In genomic region chr20:25726357-25726756, GRCh38 we compare ENCODE assay signal across 18 cellular contexts. TPM values are rescaled to one million over a fixed set of nuclear protein-coding genes. Genes with fewer than 3 reads are reported as not detected.
A peak's percentile ranks its signal among the peaks of the same experiment; 100 is the strongest.
DNase-seq lines count a peak whose midpoint lies in the region; ATAC-seq, FAIRE-seq and TF ChIP-seq lines count a peak whose summit lies in the region.
"Had no signal": no experiment of that assay in that cellular context is flagged by ENCODE, and none has a peak within 500 bp of the region (broad histone marks: within the 10 kb centered on the region; RNA-seq: fewer than 3 reads in every experiment).

No MANE protein-coding gene starts in this region.

- FAIRE-seq in kidney (lab: Jason Lieb, UNC) = peak; percentile 30
- FAIRE-seq: G401.6, GM12891, H54 had no signal

- H3K36me3 ChIP-seq in CD8-positive, alpha-beta T cell (ENCODE audit: insufficient read depth, low read length) = no peaks in the 10 kb centered on the region
- H3K36me3 ChIP-seq in Loucy (ENCODE audit: insufficient read depth, low read length) (no peaks in the 10 kb centered on the region), kidney (ENCODE audit: control insufficient read depth in 1 of 2, insufficient read depth in 2 of 2, low read length in 2 of 2) (no peaks in the 10 kb centered on the region)

- H3K27me3 Mint-ChIP-seq in activated naive CD4-positive, alpha-beta T cell treated with anti-CD3 and anti-CD28 coated beads, Interleukin-2, amount 50 U/mL, for 24 hours = no peaks in the 10 kb centered on the region
- H3K27me3 Mint-ChIP-seq in CD8-positive, alpha-beta T cell (ENCODE audit: low read depth) = no peaks in the 10 kb centered on the region
- H3K27me3 Mint-ChIP-seq: B cell; CD4-positive, alpha-beta T cell; IgD-negative memory B cell had no signal

- H2AFZ ChIP-seq in Loucy (ENCODE audit: low read length) = no peak overlapping the region
- H2AFZ ChIP-seq: GM23248 had no signal

- DNase-seq in activated naive CD4-positive, alpha-beta T cell treated with anti-CD3 and anti-CD28 coated beads, Interleukin-2, amount 50 U/mL, for 16 hours = no peak
- no peak for DNase-seq in CD8-positive, alpha-beta T cell
- DNase-seq in kidney = no peak
- DNase-seq in anterior cingulate cortex (lab: John Stamatoyannopoulos, UW) = no peak
- DNase-seq: C1 segment of cervical spinal cord; CD4-positive, alpha-beta T cell; DMS79; EL; GM23248 had no signal

- POLR2A ChIA-PET in CD8-positive, alpha-beta T cell (lab: Charles Lee) = no interaction called here

- no peak overlapping the region for H3K4me3 ChIP-seq in CD8-positive, alpha-beta T cell (ENCODE audit: low read depth, low read length)
- no peak overlapping the region for H3K4me3 ChIP-seq in Loucy (ENCODE audit: low read length, poor library complexity, severe bottlenecking)
- H3K4me3 ChIP-seq in kidney (ENCODE audit: low read length in 2 of 2) = no peak overlapping the region
- H3K4me3 ChIP-seq: GM23248 had no signal

- intact Hi-C loops in CD8-positive, alpha-beta T cell (cut with DNase I, micrococcal nuclease) = no loop called here
- intact Hi-C loops in kidney (cut with DNase I) = no loop called here

- H3K4me1 Mint-ChIP-seq in activated naive CD4-positive, alpha-beta T cell treated with anti-CD3 and anti-CD28 coated beads, Interleukin-2, amount 50 U/mL, for 24 hours = peaks cover 14% of the 10 kb centered on the region
- peaks cover 10% of the 10 kb centered on the region for H3K4me1 Mint-ChIP-seq in CD8-positive, alpha-beta T cell (ENCODE audit: low read depth)
- H3K4me1 Mint-ChIP-seq: B cell had no signal

- H3K9me2 ChIP-seq in Loucy (replicated peaks; ENCODE audit: low read depth, low read length) = no peaks in the 10 kb centered on the region

- peaks cover 41% of the 10 kb centered on the region for H3K36me3 Mint-ChIP-seq in activated naive CD4-positive, alpha-beta T cell treated with anti-CD3 and anti-CD28 coated beads, Interleukin-2, amount 50 U/mL, for 24 hours
- H3K36me3 Mint-ChIP-seq in CD8-positive, alpha-beta T cell = peaks cover 34% of the 10 kb centered on the region

- peaks cover 5% of the 10 kb centered on the region for H3K9me3 ChIP-seq in CD8-positive, alpha-beta T cell (ENCODE audit: low read length)
- H3K9me3 ChIP-seq in Loucy (ENCODE audit: insufficient read depth, low read depth, low read length) = peaks cover 12% of the 10 kb centered on the region; the same call in 1 of the 2 replicates
- H3K9me3 ChIP-seq in kidney (ENCODE audit: control insufficient read depth in 1 of 2, low read length in 2 of 2) = peaks cover 0 to 7% of the 10 kb centered on the region in 2 donors

- peaks cover 4% of the 10 kb centered on the region for H3K4me1 ChIP-seq in CD8-positive, alpha-beta T cell (ENCODE audit: insufficient read depth, low read length)
- no peaks in the 10 kb centered on the region for H3K4me1 ChIP-seq in Loucy (ENCODE audit: insufficient read depth, low read length, poor library complexity, severe bottlenecking)
- no peaks in the 10 kb centered on the region for H3K4me1 ChIP-seq in kidney (ENCODE audit: control insufficient read depth in 1 of 2, insufficient read depth in 1 of 2, low read depth in 1 of 2, low read length in 2 of 2)

- CTCF ChIA-PET in CD8-positive, alpha-beta T cell (lab: Charles Lee) = no interaction called here

- H3F3A ChIP-seq in Loucy (ENCODE audit: low read depth) = no peaks in the 10 kb centered on the region

- no peaks in the 10 kb centered on the region for H3K79me2 ChIP-seq in Loucy (ENCODE audit: insufficient read depth, low read length)

- no peaks in the 10 kb centered on the region for H4K20me1 ChIP-seq in Loucy (ENCODE audit: insufficient read depth, low read length, poor library complexity, severe bottlenecking)

- H3K4me3 Mint-ChIP-seq in activated naive CD4-positive, alpha-beta T cell treated with anti-CD3 and anti-CD28 coated beads, Interleukin-2, amount 50 U/mL, for 24 hours = peak overlapping the region; percentile 15
- H3K4me3 Mint-ChIP-seq in CD8-positive, alpha-beta T cell = no peak overlapping the region
- H3K4me3 Mint-ChIP-seq: B cell; CD4-positive, alpha-beta T cell had no signal

- no peak for ATAC-seq in CD8-positive, alpha-beta T cell
- ATAC-seq in HG03439 (IDR thresholded peaks at IDR 0.05; ENCODE audit: unreplicated experiment) = no peak
- ATAC-seq: HCT116 had no signal

- peak overlapping the region; percentile 32 for H3K4me2 ChIP-seq in Loucy (ENCODE audit: low read depth, low read length, poor library complexity, severe bottlenecking)

- no peaks in the 10 kb centered on the region for H3K27me3 ChIP-seq in CD8-positive, alpha-beta T cell (ENCODE audit: insufficient read depth, low read length)
- H3K27me3 ChIP-seq in Loucy (ENCODE audit: insufficient read depth, low read length, poor library complexity, severe bottlenecking) = no peaks in the 10 kb centered on the region

- H3K27ac Mint-ChIP-seq in activated naive CD4-positive, alpha-beta T cell treated with anti-CD3 and anti-CD28 coated beads, Interleukin-2, amount 50 U/mL, for 24 hours = no peak overlapping the region
- peak overlapping the region; percentile 43 for H3K27ac Mint-ChIP-seq in CD8-positive, alpha-beta T cell
- H3K27ac Mint-ChIP-seq: B cell; CD4-positive, alpha-beta T cell had no signal

- no peak overlapping the region for H3K27ac ChIP-seq in CD8-positive, alpha-beta T cell (ENCODE audit: low read depth, low read length)
- H3K27ac ChIP-seq in kidney (ENCODE audit: low read depth in 2 of 2, low read length in 2 of 2) = no peak overlapping the region
- H3K27ac ChIP-seq: GM23248 had no signal

- peaks cover 32% of the 10 kb centered on the region for H3K9me3 Mint-ChIP-seq in activated naive CD4-positive, alpha-beta T cell treated with anti-CD3 and anti-CD28 coated beads, Interleukin-2, amount 50 U/mL, for 24 hours
- H3K9me3 Mint-ChIP-seq in CD8-positive, alpha-beta T cell = peaks cover 39% of the 10 kb centered on the region

- H3K9ac ChIP-seq in Loucy (ENCODE audit: low read depth, low read length, poor library complexity, severe bottlenecking) (no peak overlapping the region), kidney (ENCODE audit: low read length in 2 of 2) (no peak overlapping the region)
- H3K9ac ChIP-seq: GM23248 had no signal

- TF ChIP-seq CTCF in CD8-positive, alpha-beta T cell (IDR thresholded peaks at IDR 0.05) = no peak
- TF ChIP-seq CTCF in Loucy (conservative IDR thresholded peaks at IDR 0.05; ENCODE audit: low read length) (no peak), kidney (IDR thresholded peaks at IDR 0.05; ENCODE audit: borderline replicate concordance, extremely low read depth, insufficient read depth) (no peak)

RNA-seq across cellular contexts. Expression of gene ZNF337, which starts 29.7 kb away (rescaled TPM):
- total RNA-seq in CD8-positive, alpha-beta T cell = 10 to 100 TPM; 21.5 TPM
- total RNA-seq in kidney = 17.1 TPM
- polyA plus RNA-seq in kidney (ENCODE audit: insufficient read depth, low read depth, low replicate concordance) = 9.2 TPM
